Comparison of ENCODE assay signal across 8 cellular contexts in genomic region chrX:154526901-154527675, GRCh38. TPM values are rescaled to one million over a fixed set of nuclear protein-coding genes. Genes with fewer than 3 reads are reported as not detected.
DNase-seq lines count a peak whose midpoint lies in the region; ATAC-seq and TF ChIP-seq lines count a peak whose summit lies in the region.

No MANE protein-coding gene starts in this region.

- no peak for TF ChIP-seq EP300 in sigmoid colon (IDR thresholded peaks at IDR 0.05)

- H3K27ac Mint-ChIP-seq in HFFc6, result peak overlapping the region; percentile 81

- H3K9ac ChIP-seq in iPS-15b (ENCODE audit: low read depth, low read length), result no peak overlapping the region

- H3K9me3 Mint-ChIP-seq in HFFc6, result no peaks in the 10 kb centered on the region

- H3K36me3 Mint-ChIP-seq in HFFc6 (ENCODE audit: low read depth), result no peaks in the 10 kb centered on the region

- TF ChIP-seq CTCF in HFFc6 (IDR thresholded peaks at IDR 0.05) (peak; percentile 63), body of pancreas (IDR thresholded peaks at IDR 0.05) (peak in 6 of 7 experiments; percentile 21 to 60 (median 56)), sigmoid colon (IDR thresholded peaks at IDR 0.05) (peak; percentile 6 to 53 (median 48))

- peak overlapping the region; percentile 37; the same call in 1 of the 2 replicates for H3K4me3 Mint-ChIP-seq in HFFc6

- TF ChIP-seq POLR2A in body of pancreas (IDR thresholded peaks at IDR 0.05), result peak in 2 of 3 donors; percentile 33 to 36
- TF ChIP-seq POLR2A in sigmoid colon (IDR thresholded peaks at IDR 0.05), result no peak

- peak; percentile 90 for ATAC-seq in body of pancreas
- ATAC-seq in GM19455 (IDR thresholded peaks at IDR 0.05; ENCODE audit: unreplicated experiment), result no peak

- H3K9me3 ChIP-seq in body of pancreas (no peaks in the 10 kb centered on the region), iPS-15b (ENCODE audit: control insufficient read depth, insufficient read depth, low read length) (peaks cover 3% of the 10 kb centered on the region), sigmoid colon (no peaks in the 10 kb centered on the region)

- DNase-seq in Daoy (ENCODE audit: low read depth), result peak; percentile 54
- peak; percentile 56 for DNase-seq in HFFc6
- peak; percentile 60 for DNase-seq in NCI-H1694 treated with DMSO at 0.1 percent for 48 hours (lab: John Stamatoyannopoulos, UW)
- peak in 3 of 5 experiments; percentile 41 to 73 (median 44) for DNase-seq in T-helper 2 cell
- DNase-seq in body of pancreas, result peak; percentile 75 to 84 (median 82)
- peak; percentile 91 for DNase-seq in sigmoid colon

- H3K4me1 ChIP-seq in body of pancreas (peaks cover 4% of the 10 kb centered on the region), iPS-15b (ENCODE audit: control insufficient read depth, insufficient read depth, low read length) (peaks cover 5% of the 10 kb centered on the region), sigmoid colon (peaks cover 0 to 10% (median 4%) of the 10 kb centered on the region in 4 donors)

- H3K4me3 ChIP-seq in body of pancreas (no peak overlapping the region), iPS-15b (ENCODE audit: low read depth, low read length) (peak overlapping the region; percentile 46), sigmoid colon (peak overlapping the region in 3 of 4 donors; percentile 29 to 39 (median 37))

- peaks cover 17% of the 10 kb centered on the region for H3K4me1 Mint-ChIP-seq in HFFc6 (ENCODE audit: low read depth)

- peaks cover 3% of the 10 kb centered on the region; the same call in 1 of the 2 replicates for H3K27me3 Mint-ChIP-seq in HFFc6 (ENCODE audit: insufficient read depth)

- H3K36me3 ChIP-seq in body of pancreas (replicated peaks in 1 of 2; ENCODE audit: insufficient read depth in 1 of 2, low read depth in 2 of 2) (no peaks in the 10 kb centered on the region), iPS-15b (ENCODE audit: control insufficient read depth, insufficient read depth, low read length) (peaks cover 7% of the 10 kb centered on the region), sigmoid colon (no peaks in the 10 kb centered on the region)

- no peaks in the 10 kb centered on the region for H3K27me3 ChIP-seq in body of pancreas
- no peaks in the 10 kb centered on the region for H3K27me3 ChIP-seq in iPS-15b (ENCODE audit: control insufficient read depth, insufficient read depth, low read length)
- H3K27me3 ChIP-seq in sigmoid colon, result peaks cover 0 to 4% (median 0%) of the 10 kb centered on the region in 3 donors

- H3K27ac ChIP-seq in body of pancreas, result peak overlapping the region; percentile 28 to 86 (median 82)
- H3K27ac ChIP-seq in sigmoid colon, result peak overlapping the region; percentile 70 to 77 (median 75)

- WGBS in body of pancreas, 2 donors, result 0 to 2% methylated on average over 4 to 14 of the region's 15 CpGs
- WGBS in sigmoid colon, 2 donors, result 4 to 6% methylated on average over 15 of the region's 15 CpGs

- intact Hi-C loops in body of pancreas (cut with DNase I), result no loop called here
- intact Hi-C loops in sigmoid colon (cut with DNase I), result no loop called here

RNA-seq across cellular contexts. Expression of gene FAM3A, which starts 11.1 kb away (rescaled TPM):
- total RNA-seq in Daoy (2014; rRNA removed; shearing (Covaris generic)), result 8.2 and 11.3 TPM in 2 replicates
- total RNA-seq in HFFc6 (2021; fragmentation: NEBNext Ultra II Directional; extraction: Animal tissue kit (Norgen Biotek cat#: 25700)), result 10 to 100 TPM; 56.9 to 67.8 (median 59.4) TPM
- total RNA-seq in body of pancreas (10 to 100 TPM; 32.3 to 48.3 TPM), sigmoid colon (10 to 100 TPM; 30.7 to 49.0 (median 40.6) TPM)
- 10 to 100 TPM; 49.7 to 64.9 (median 57.1) TPM for polyA plus RNA-seq in sigmoid colon

RNA-seq across cellular contexts. Expression of gene G6PD, which starts 19.6 kb away (rescaled TPM):
- total RNA-seq in Daoy (2014; rRNA removed; shearing (Covaris generic)), result 18.6 and 19.1 TPM in 2 replicates
- 100 to 1,000 TPM; 119 to 226 (median 192) TPM for total RNA-seq in HFFc6 (2021; fragmentation: NEBNext Ultra II Directional; extraction: Animal tissue kit (Norgen Biotek cat#: 25700))
- 10 to 100 TPM in 1 of 2 donors, 1 to 10 TPM in 1; 7.6 to 16.1 TPM for total RNA-seq in body of pancreas
- 10 to 100 TPM; 15.0 to 32.1 (median 19.8) TPM for total RNA-seq in sigmoid colon
- polyA plus RNA-seq in sigmoid colon, result 10 to 100 TPM in 2 of 3 donors, 1 to 10 TPM in 1; 9.0 to 34.6 (median 17.8) TPM

RNA-seq across cellular contexts. Expression of gene IKBKG, which starts 20.3 kb away (rescaled TPM):
- 28.1 and 37.7 TPM in 2 replicates for total RNA-seq in Daoy (2014; rRNA removed; shearing (Covaris generic))
- total RNA-seq in HFFc6 (2021; fragmentation: NEBNext Ultra II Directional; extraction: Animal tissue kit (Norgen Biotek cat#: 25700)), result 10 to 100 TPM; 32.5 to 38.9 (median 37.5) TPM
- total RNA-seq in body of pancreas, result 10 to 100 TPM in 1 of 2 donors, 1 to 10 TPM in 1; 9.9 to 11.9 TPM
- 10 to 100 TPM in 3 of 4 donors, 1 to 10 TPM in 1; 9.2 to 27.4 (median 13.3) TPM for total RNA-seq in sigmoid colon
- polyA plus RNA-seq in sigmoid colon, result 10 to 100 TPM; 13.2 to 28.9 (median 17.8) TPM

RNA-seq across cellular contexts. Expression of gene SLC10A3, which starts 36.7 kb away (rescaled TPM):
- total RNA-seq in Daoy (2014; rRNA removed; shearing (Covaris generic)), result 15.7 and 22.6 TPM in 2 replicates
- 10 to 100 TPM; 34.6 to 46.5 (median 37.7) TPM for total RNA-seq in HFFc6 (2021; fragmentation: NEBNext Ultra II Directional; extraction: Animal tissue kit (Norgen Biotek cat#: 25700))
- total RNA-seq in body of pancreas (10 to 100 TPM; 18.9 to 24.7 TPM), sigmoid colon (10 to 100 TPM; 17.5 to 28.8 (median 20.7) TPM)
- polyA plus RNA-seq in sigmoid colon, result 10 to 100 TPM; 12.9 to 22.6 (median 18.0) TPM

RNA-seq across cellular contexts. Expression of gene UBL4A, which starts 40.7 kb away (rescaled TPM):
- total RNA-seq in Daoy (2014; rRNA removed; shearing (Covaris generic)), result 36.6 and 54.3 TPM in 2 replicates
- 10 to 100 TPM; 26.7 to 31.6 (median 29.7) TPM for total RNA-seq in HFFc6 (2021; fragmentation: NEBNext Ultra II Directional; extraction: Animal tissue kit (Norgen Biotek cat#: 25700))
- total RNA-seq in body of pancreas (10 to 100 TPM; 24.9 to 34.9 TPM), sigmoid colon (10 to 100 TPM; 31.6 to 51.0 (median 44.1) TPM)
- 10 to 100 TPM; 36.5 to 44.4 (median 36.5) TPM for polyA plus RNA-seq in sigmoid colon

Comparison
In these comparisons a context has a peak if more than half of its experiments do, and no peak if none do; other contexts are left out.
1. H3K4me3 ChIP-seq: peak in iPS-15b (single experiment) and sigmoid colon (3 of 4); none in body of pancreas (0 of 2).
2. POLR2A ChIP-seq: peak in body of pancreas (2 of 3); none in sigmoid colon (0 of 2).
3. Peak in every context shown above with its lines, with median percentiles within 50 percentile points of each other: DNase-seq and CTCF ChIP-seq.